8 cellular contexts compared by ENCODE assay signal in the genomic region with DNA sequence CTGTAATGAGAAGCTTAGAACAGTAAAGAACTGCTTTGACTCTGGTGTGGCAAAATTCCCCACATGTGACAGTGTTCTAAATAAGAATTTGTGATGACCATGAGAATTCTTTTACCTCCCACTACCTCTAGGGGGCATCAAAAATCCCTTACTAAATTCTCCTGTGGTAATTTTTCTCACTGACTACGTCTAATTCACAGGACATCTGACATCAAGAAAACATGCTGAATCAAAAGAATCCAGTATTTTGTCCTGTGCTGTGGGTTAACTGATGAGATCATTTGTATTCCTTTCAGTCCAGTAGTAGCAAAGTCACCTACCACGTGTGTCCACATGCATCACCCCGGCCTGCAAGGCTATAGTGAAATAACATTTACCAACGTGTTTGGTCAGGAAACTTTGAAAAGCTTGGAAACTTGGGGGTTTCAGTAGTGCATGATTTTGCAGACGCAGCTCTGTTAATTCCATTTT.
DNase-seq lines count a peak whose midpoint lies in the region; ATAC-seq, FAIRE-seq and TF ChIP-seq lines count a peak whose summit lies in the region.

No MANE protein-coding gene starts in this region.

- POLR2A ChIA-PET in K562 (lab: Yijun Ruan, JAX), result no interaction called here

- H3K27ac ChIP-seq in K562 (ENCODE audit: extremely low read depth, low read depth, low read length) (no peak overlapping the region), keratinocyte (ENCODE audit: control insufficient read depth, insufficient read depth, low read length) (no peak overlapping the region), upper lobe of right lung (no peak overlapping the region)

- H2AFZ ChIP-seq in K562 (ENCODE audit: low read depth, low read length), result no peak overlapping the region
- H2AFZ ChIP-seq in keratinocyte (ENCODE audit: control insufficient read depth, low read length), result no peak overlapping the region

- TF ChIP-seq CTCF in BE2C (IDR thresholded peaks at IDR 0.05; ENCODE audit: low read depth, low read length) (peak; percentile 70), K562 (IDR thresholded peaks at IDR 0.05 in 2 of 3, conservative IDR thresholded peaks at IDR 0.05 in 1 of 3; ENCODE audit: insufficient read depth in 2 of 3, low read depth in 1 of 3, low read length in 3 of 3) (peak in 2 of 3 experiments; percentile 57 to 61; a peak in 5 of 6 replicates), keratinocyte (optimal IDR thresholded peaks at IDR 0.05 in 1 of 3, IDR thresholded peaks at IDR 0.05 in 1 of 3, conservative IDR thresholded peaks at IDR 0.05 in 1 of 3; ENCODE audit: extremely low read depth in 1 of 3, insufficient read depth in 2 of 3, low read length in 3 of 3) (peak in 2 of 3 experiments; percentile 42 to 54), upper lobe of right lung (IDR thresholded peaks at IDR 0.05) (peak; percentile 67)

- H3K36me3 ChIP-seq in BE2C, result peaks cover 9% of the 10 kb centered on the region; the same call in 1 of the 2 replicates
- H3K36me3 ChIP-seq in K562 (ENCODE audit: control insufficient read depth, insufficient read depth, low read length), result 0 out of 3 replicates have a peak, but pooled peaks cover 5% of the 10 kb centered on the region
- peaks cover 2 to 7% of the 10 kb centered on the region in 2 experiments for H3K36me3 ChIP-seq in keratinocyte (ENCODE audit: control insufficient read depth in 2 of 2, extremely low read depth in 1 of 2, insufficient read depth in 2 of 2, low read length in 2 of 2)
- no peaks in the 10 kb centered on the region for H3K36me3 ChIP-seq in upper lobe of right lung

- H3K9me1 ChIP-seq in K562 (ENCODE audit: control insufficient read depth, insufficient read depth, low read length), result no peaks in the 10 kb centered on the region
- H3K9me1 ChIP-seq in keratinocyte (ENCODE audit: control insufficient read depth, extremely low read depth, insufficient read depth, low read length), result no peaks in the 10 kb centered on the region

- 51% methylated on average over 5 of the region's 5 CpGs for WGBS in K562 (ENCODE audit: insufficient coverage, low coverage, missing lambda C conversion rate)

- DNase-seq in BE2C (no peak), GM18507 (ENCODE audit: extremely low spot score, insufficient read length, low read depth) (peak; percentile 25), MV-4-11 (lab: John Stamatoyannopoulos, UW) (peak; percentile 63), K562 (ENCODE audit: extremely low read depth in 1 of 4, low spot score in 3 of 4) (peak; percentile 24 to 34 (median 29)), keratinocyte (ENCODE audit: low read depth, low spot score) (no peak), upper lobe of right lung (no peak)
- DNase-seq in stimulated activated CD4-positive, alpha-beta T cell treated with anti-CD3 and anti-CD28 coated beads, Interleukin-15, amount 100 ng/mL, for 24 hours, result no peak

- no peak overlapping the region for H3K9ac ChIP-seq in K562 (ENCODE audit: insufficient read depth in 1 of 2, low read depth in 2 of 2, low read length in 2 of 2)
- no peak overlapping the region for H3K9ac ChIP-seq in keratinocyte (ENCODE audit: control insufficient read depth, extremely low read depth, insufficient read depth, low read length)

- peak in 1 of 2 experiments; percentile 60; a peak in 3 of 4 replicates for TF ChIP-seq RAD21 in K562 (CRISPR knock-in tag; conservative IDR thresholded peaks at IDR 0.05 in 1 of 2, IDR thresholded peaks at IDR 0.05 in 1 of 2)

- no peaks in the 10 kb centered on the region for H3K9me3 ChIP-seq in BE2C
- H3K9me3 ChIP-seq in K562 (replicated peaks; ENCODE audit: control insufficient read depth, insufficient read depth, low read depth, low read length), result no peaks in the 10 kb centered on the region
- no peaks in the 10 kb centered on the region for H3K9me3 ChIP-seq in keratinocyte (ENCODE audit: control insufficient read depth, low read depth, low read length)
- no peaks in the 10 kb centered on the region for H3K9me3 ChIP-seq in upper lobe of right lung

- H3K79me2 ChIP-seq in K562 (ENCODE audit: control insufficient read depth, insufficient read depth, low read length) (no peaks in the 10 kb centered on the region), keratinocyte (ENCODE audit: control insufficient read depth, insufficient read depth, low read length) (no peaks in the 10 kb centered on the region)

- H3K4me3 ChIP-seq in BE2C (ENCODE audit: low read depth, low read length) (no peak overlapping the region), K562 (no peak overlapping the region), keratinocyte (ENCODE audit: control insufficient read depth in 2 of 3, extremely low read depth in 1 of 3, insufficient read depth in 2 of 3, low read depth in 1 of 3, low read length in 3 of 3) (no peak overlapping the region), upper lobe of right lung (no peak overlapping the region)

- dilution Hi-C loops in keratinocyte (cut with MboI; ENCODE audit: extremely low pct_ligation_motif_present, low sequenced_read_pairs), result no loop called here

- H3K27me3 ChIP-seq in BE2C (no peaks in the 10 kb centered on the region), K562 (ENCODE audit: control insufficient read depth in 2 of 2, insufficient read depth in 2 of 2, low read length in 2 of 2) (no peaks in the 10 kb centered on the region), keratinocyte (ENCODE audit: control insufficient read depth, extremely low read depth, insufficient read depth, low read length) (no peaks in the 10 kb centered on the region), upper lobe of right lung (no peaks in the 10 kb centered on the region)

- CTCF ChIA-PET in K562 (lab: Yijun Ruan, JAX; ENCODE audit: low intra/inter-chr PET ratio), result interaction anchor here (1.0 kb wide), 2 partner anchors 15 to 63 kb away, joined by 3 to 4 read pairs; no protein-coding TSS in a partner anchor

- no peak overlapping the region for H3K4me2 ChIP-seq in K562 (ENCODE audit: insufficient read depth, low read length)
- no peak overlapping the region for H3K4me2 ChIP-seq in keratinocyte (ENCODE audit: control insufficient read depth, extremely low read depth, insufficient read depth, low read depth, low read length)

- FAIRE-seq in GM18507 (lab: Jason Lieb, UNC), result peak; percentile 69
- FAIRE-seq in K562 (lab: Jason Lieb, UNC), result peak; percentile 62
- FAIRE-seq in keratinocyte (lab: Jason Lieb, UNC), result peak; percentile 65

- no TSS peak for BruUV-seq in K562 (replicated peaks; lab: Mats Ljungman, UMichigan)

- ATAC-seq in K562, result peak; percentile 67; the same call in 2 of the 3 replicates
- ATAC-seq in upper lobe of right lung, result peak; percentile 64
- no peak for ATAC-seq in HG03196 (IDR thresholded peaks at IDR 0.05; ENCODE audit: unreplicated experiment)

- TF ChIP-seq POLR2A in K562 (conservative IDR thresholded peaks at IDR 0.05), result no peak

- in situ Hi-C loops in K562 (cut with MboI), result no loop called here

- intact Hi-C loops in K562 (cut with micrococcal nuclease) (loop anchor here (1.0 to 5.0 kb wide), 2 partner anchors 63 to 78 kb away; no protein-coding TSS in a partner anchor), upper lobe of right lung (cut with DNase I) (no loop called here)

- H4K20me1 ChIP-seq in K562 (replicated peaks; ENCODE audit: control insufficient read depth, insufficient read depth, low read length), result 0 out of 2 replicates have a peak, but pooled peaks cover 3% of the 10 kb centered on the region
- H4K20me1 ChIP-seq in keratinocyte (ENCODE audit: control insufficient read depth, extremely low read depth, insufficient read depth, low read length), result no peaks in the 10 kb centered on the region

- no peaks in the 10 kb centered on the region; the same call in 1 of the 2 replicates for H3K4me1 ChIP-seq in BE2C
- H3K4me1 ChIP-seq in K562 (replicated peaks in 1 of 2; ENCODE audit: control insufficient read depth in 2 of 2, insufficient read depth in 2 of 2, low read length in 2 of 2), result no peaks in the 10 kb centered on the region
- H3K4me1 ChIP-seq in keratinocyte (ENCODE audit: control insufficient read depth, extremely low read depth, insufficient read depth, low read length), result no peaks in the 10 kb centered on the region
- no peaks in the 10 kb centered on the region for H3K4me1 ChIP-seq in upper lobe of right lung

- no peak for TF ChIP-seq EP300 in K562 (IDR thresholded peaks at IDR 0.05; ENCODE audit: low read length)

TF ChIP-seq in K562, 482 proteins besides CTCF, POLR2A, EP300 and RAD21 (continues in another document):
- TF ChIP-seq PHB2 (IDR thresholded peaks at IDR 0.05; ENCODE audit: low read depth), result no peak
- peak; percentile 25; the same call in 1 of the 2 replicates for TF ChIP-seq C11orf30 (IDR thresholded peaks at IDR 0.05; ENCODE audit: low read depth)
- TF ChIP-seq SP1 (CRISPR knock-in tag; IDR thresholded peaks at IDR 0.05), result no peak
- TF ChIP-seq ZNF316 (IDR thresholded peaks at IDR 0.05), result peak; percentile 47; the same call in 1 of the 2 replicates
- TF ChIP-seq, protein P1, sequence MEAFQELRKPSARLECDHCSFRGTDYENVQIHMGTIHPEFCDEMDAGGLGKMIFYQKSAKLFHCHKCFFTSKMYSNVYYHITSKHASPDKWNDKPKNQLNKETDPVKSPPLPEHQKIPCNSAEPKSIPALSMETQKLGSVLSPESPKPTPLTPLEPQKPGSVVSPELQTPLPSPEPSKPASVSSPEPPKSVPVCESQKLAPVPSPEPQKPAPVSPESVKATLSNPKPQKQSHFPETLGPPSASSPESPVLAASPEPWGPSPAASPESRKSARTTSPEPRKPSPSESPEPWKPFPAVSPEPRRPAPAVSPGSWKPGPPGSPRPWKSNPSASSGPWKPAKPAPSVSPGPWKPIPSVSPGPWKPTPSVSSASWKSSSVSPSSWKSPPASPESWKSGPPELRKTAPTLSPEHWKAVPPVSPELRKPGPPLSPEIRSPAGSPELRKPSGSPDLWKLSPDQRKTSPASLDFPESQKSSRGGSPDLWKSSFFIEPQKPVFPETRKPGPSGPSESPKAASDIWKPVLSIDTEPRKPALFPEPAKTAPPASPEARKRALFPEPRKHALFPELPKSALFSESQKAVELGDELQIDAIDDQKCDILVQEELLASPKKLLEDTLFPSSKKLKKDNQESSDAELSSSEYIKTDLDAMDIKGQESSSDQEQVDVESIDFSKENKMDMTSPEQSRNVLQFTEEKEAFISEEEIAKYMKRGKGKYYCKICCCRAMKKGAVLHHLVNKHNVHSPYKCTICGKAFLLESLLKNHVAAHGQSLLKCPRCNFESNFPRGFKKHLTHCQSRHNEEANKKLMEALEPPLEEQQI (IDR thresholded peaks at IDR 0.05), result no peak
- no peak for TF ChIP-seq RFX7 (CRISPR knock-in tag; IDR thresholded peaks at IDR 0.05)
- no peak for TF ChIP-seq PCBP1 (IDR thresholded peaks at IDR 0.05; ENCODE audit: low read depth, low read length, poor library complexity, severe bottlenecking)
- no peak for TF ChIP-seq L3MBTL2 (IDR thresholded peaks at IDR 0.05)
- TF ChIP-seq ATF1 (CRISPR knock-in tag; IDR thresholded peaks at IDR 0.05), result no peak
- TF ChIP-seq ATF1 (tag; IDR thresholded peaks at IDR 0.05), result no peak
- no peak for TF ChIP-seq RFX5 (IDR thresholded peaks at IDR 0.05; ENCODE audit: low read depth, low read length)
- no peak for TF ChIP-seq BCOR (IDR thresholded peaks at IDR 0.05)

Comparison
In these comparisons a context has a peak if more than half of its experiments do, and no peak if none do; other contexts are left out.
1. DNase-seq: peak in GM18507 (single experiment), MV-4-11 (single experiment) and K562 (4 of 4); none in BE2C (single experiment), keratinocyte (single experiment), upper lobe of right lung (single experiment) and stimulated activated CD4-positive, alpha-beta T cell treated with anti-CD3 and anti-CD28 coated beads, Interleukin-15, amount 100 ng/mL, for 24 hours (single experiment).
2. Peak in every context shown above with its lines, with median percentiles within 50 percentile points of each other: CTCF ChIP-seq.